In genomic region chr12:31369712-31370521, GRCh38 we compare ENCODE assay signal across 10 cellular contexts. TPM values are rescaled to one million over a fixed set of nuclear protein-coding genes. Genes with fewer than 3 reads are reported as not detected.
DNase-seq lines count a peak whose midpoint lies in the region; ATAC-seq and TF ChIP-seq lines count a peak whose summit lies in the region.
"Had no signal": no experiment of that assay in that cellular context is flagged by ENCODE, and none has a peak within 500 bp of the region (broad histone marks: within the 10 kb centered on the region; RNA-seq: fewer than 3 reads in every experiment).

No MANE protein-coding gene starts in this region.

- H3K27me3 Mint-ChIP-seq in activated T-helper 1 cell treated with anti-CD3 and anti-CD28 coated beads, Interleukin-12 subunit alpha, Interleukin-12 subunit beta, Interleukin-2, Interleukin-4 antibody, amounts not matched to agents 30 ng/mL and 10 ng/mL and 1 ng/mL, durations not matched to agents 14 hours and 24 hours and 36 hours (ENCODE audit: insufficient read depth), result peaks cover 8% of the 10 kb centered on the region

- H3K9me3 ChIP-seq in SJCRH30 (replicated peaks) (no peaks in the 10 kb centered on the region), psoas muscle (no peaks in the 10 kb centered on the region)

- H3K27me3 ChIP-seq in SJCRH30, result no peaks in the 10 kb centered on the region
- H3K27me3 ChIP-seq in psoas muscle (ENCODE audit: insufficient read depth in 3 of 3, low read length in 2 of 3), result no peaks in the 10 kb centered on the region

- H3K27ac ChIP-seq in SJCRH30 (peak overlapping the region; percentile 56), psoas muscle (peak overlapping the region; percentile 11)

- intact Hi-C loops in Right ventricle myocardium superior (cut with DNase I), result no loop called here
- intact Hi-C loops in psoas muscle (cut with DNase I), result no loop called here
- intact Hi-C loops in activated T-helper 1 cell treated with anti-CD3 and anti-CD28 coated beads, Interleukin-12 subunit alpha, Interleukin-12 subunit beta, Interleukin-2, Interleukin-4 antibody, amounts not matched to agents 30 ng/mL and 10 ng/mL and 1 ng/mL, durations not matched to agents 14 hours and 24 hours and 36 hours (cut with micrococcal nuclease), result no loop called here

- ATAC-seq in Right ventricle myocardium superior (ENCODE audit: poor library complexity) (peak; percentile 76), psoas muscle (peak; percentile 67 to 82 (median 72)), GM19452 (IDR thresholded peaks at IDR 0.05; ENCODE audit: unreplicated experiment) (no peak), GM21619 (IDR thresholded peaks at IDR 0.05; ENCODE audit: unreplicated experiment) (no peak)

- H3K4me3 Mint-ChIP-seq in activated T-helper 1 cell treated with anti-CD3 and anti-CD28 coated beads, Interleukin-12 subunit alpha, Interleukin-12 subunit beta, Interleukin-2, Interleukin-4 antibody, amounts not matched to agents 30 ng/mL and 10 ng/mL and 1 ng/mL, durations not matched to agents 14 hours and 24 hours and 36 hours, result no peak overlapping the region
- H3K4me3 Mint-ChIP-seq: naive B cell had no signal

- WGBS in psoas muscle, 3 donors, result 13 to 15% (median 13%) methylated on average over 21 of the region's 21 CpGs

- H3K4me3 ChIP-seq in SJCRH30 (peak overlapping the region; percentile 53), psoas muscle (peak overlapping the region; percentile 60)

- no peaks in the 10 kb centered on the region for H3K36me3 Mint-ChIP-seq in activated T-helper 1 cell treated with anti-CD3 and anti-CD28 coated beads, Interleukin-12 subunit alpha, Interleukin-12 subunit beta, Interleukin-2, Interleukin-4 antibody, amounts not matched to agents 30 ng/mL and 10 ng/mL and 1 ng/mL, durations not matched to agents 14 hours and 24 hours and 36 hours (ENCODE audit: low read depth)
- H3K36me3 Mint-ChIP-seq: naive B cell had no signal

- no peaks in the 10 kb centered on the region for H3K9me3 Mint-ChIP-seq in activated T-helper 1 cell treated with anti-CD3 and anti-CD28 coated beads, Interleukin-12 subunit alpha, Interleukin-12 subunit beta, Interleukin-2, Interleukin-4 antibody, amounts not matched to agents 30 ng/mL and 10 ng/mL and 1 ng/mL, durations not matched to agents 14 hours and 24 hours and 36 hours

- H3K4me1 Mint-ChIP-seq in activated T-helper 1 cell treated with anti-CD3 and anti-CD28 coated beads, Interleukin-12 subunit alpha, Interleukin-12 subunit beta, Interleukin-2, Interleukin-4 antibody, amounts not matched to agents 30 ng/mL and 10 ng/mL and 1 ng/mL, durations not matched to agents 14 hours and 24 hours and 36 hours (ENCODE audit: low read depth), result no peaks in the 10 kb centered on the region
- H3K4me1 Mint-ChIP-seq: naive B cell had no signal

- no peaks in the 10 kb centered on the region; the same call in 1 of the 2 replicates for H3K4me1 ChIP-seq in SJCRH30
- H3K4me1 ChIP-seq in psoas muscle, result peaks cover 12% of the 10 kb centered on the region

- peak; percentile 45 for DNase-seq in EH (ENCODE audit: low read depth)
- DNase-seq in SJCRH30, result peak; percentile 49 to 66
- no peak for DNase-seq in Right ventricle myocardium superior
- DNase-seq in psoas muscle, result peak in 1 of 2 donors; percentile 26
- DNase-seq in activated T-helper 1 cell treated with anti-CD3 and anti-CD28 coated beads, Interleukin-12 subunit alpha, Interleukin-12 subunit beta, Interleukin-2, Interleukin-4 antibody, amounts not matched to agents 30 ng/mL and 10 ng/mL and 1 ng/mL, durations not matched to agents 14 hours and 24 hours and 36 hours (ENCODE audit: low spot score), result no peak
- DNase-seq in activated gamma-delta T cell treated with Interleukin-2 at 50 U/mL for 16 hours, result no peak
- DNase-seq: activated CD4-positive, alpha-beta T cell treated with anti-CD3 and anti-CD28 coated beads, Interleukin-2, amount 50 U/mL, for 48 hours; naive B cell had no signal

- H3K36me3 ChIP-seq in SJCRH30 (no peaks in the 10 kb centered on the region), psoas muscle (ENCODE audit: insufficient read depth in 1 of 2, low read depth in 1 of 2) (no peaks in the 10 kb centered on the region)

- H3K27ac Mint-ChIP-seq in activated T-helper 1 cell treated with anti-CD3 and anti-CD28 coated beads, Interleukin-12 subunit alpha, Interleukin-12 subunit beta, Interleukin-2, Interleukin-4 antibody, amounts not matched to agents 30 ng/mL and 10 ng/mL and 1 ng/mL, durations not matched to agents 14 hours and 24 hours and 36 hours, result no peak overlapping the region

- TF ChIP-seq CTCF in psoas muscle (IDR thresholded peaks at IDR 0.05), result no peak

RNA-seq across cellular contexts. Expression of gene SINHCAF, which starts 44.0 kb away (rescaled TPM):
- 87.6 and 105 TPM in 2 replicates for total RNA-seq in SJCRH30 (2014; rRNA removed; shearing (Covaris generic))
- total RNA-seq in Right ventricle myocardium superior, result 7.5 TPM
- total RNA-seq in psoas muscle, result 1 to 10 TPM; 1.8 to 7.7 (median 3.7) TPM
- polyA plus RNA-seq in psoas muscle, result 1 to 10 TPM; 1.3 to 2.9 (median 2.7) TPM
- 270 and 276 TPM in 2 replicates for total RNA-seq in activated T-helper 1 cell treated with anti-CD3 and anti-CD28 coated beads, Interleukin-12 subunit alpha, Interleukin-12 subunit beta, Interleukin-2, Interleukin-4 antibody, amounts not matched to agents 30 ng/mL and 10 ng/mL and 1 ng/mL, durations not matched to agents 14 hours and 24 hours and 36 hours

Comparison
In these comparisons a context has a peak if more than half of its experiments do, and no peak if none do; other contexts are left out.
1. DNase-seq: peak in EH (single experiment) and SJCRH30 (2 of 2); none in Right ventricle myocardium superior (single experiment), activated T-helper 1 cell treated with anti-CD3 and anti-CD28 coated beads, Interleukin-12 subunit alpha, Interleukin-12 subunit beta, Interleukin-2, Interleukin-4 antibody, amounts not matched to agents 30 ng/mL and 10 ng/mL and 1 ng/mL, durations not matched to agents 14 hours and 24 hours and 36 hours (single experiment) and activated gamma-delta T cell treated with Interleukin-2 at 50 U/mL for 16 hours (single experiment).
2. ATAC-seq: peak in Right ventricle myocardium superior (single experiment) and psoas muscle (4 of 4); none in GM19452 (single experiment) and GM21619 (single experiment).
3. RNA of gene SINHCAF, which starts 44.0 kb away (total RNA-seq): 270 to 276 TPM in activated T-helper 1 cell treated with anti-CD3 and anti-CD28 coated beads, Interleukin-12 subunit alpha, Interleukin-12 subunit beta, Interleukin-2, Interleukin-4 antibody, amounts not matched to agents 30 ng/mL and 10 ng/mL and 1 ng/mL, durations not matched to agents 14 hours and 24 hours and 36 hours and 87.6 to 105 TPM in SJCRH30; 7.5 TPM in Right ventricle myocardium superior (single experiment) and 1.8 to 7.7 TPM in psoas muscle; every median in the first group is over 10 times any median in the second.